8 cellular contexts compared by ENCODE assay signal in the genomic region with DNA sequence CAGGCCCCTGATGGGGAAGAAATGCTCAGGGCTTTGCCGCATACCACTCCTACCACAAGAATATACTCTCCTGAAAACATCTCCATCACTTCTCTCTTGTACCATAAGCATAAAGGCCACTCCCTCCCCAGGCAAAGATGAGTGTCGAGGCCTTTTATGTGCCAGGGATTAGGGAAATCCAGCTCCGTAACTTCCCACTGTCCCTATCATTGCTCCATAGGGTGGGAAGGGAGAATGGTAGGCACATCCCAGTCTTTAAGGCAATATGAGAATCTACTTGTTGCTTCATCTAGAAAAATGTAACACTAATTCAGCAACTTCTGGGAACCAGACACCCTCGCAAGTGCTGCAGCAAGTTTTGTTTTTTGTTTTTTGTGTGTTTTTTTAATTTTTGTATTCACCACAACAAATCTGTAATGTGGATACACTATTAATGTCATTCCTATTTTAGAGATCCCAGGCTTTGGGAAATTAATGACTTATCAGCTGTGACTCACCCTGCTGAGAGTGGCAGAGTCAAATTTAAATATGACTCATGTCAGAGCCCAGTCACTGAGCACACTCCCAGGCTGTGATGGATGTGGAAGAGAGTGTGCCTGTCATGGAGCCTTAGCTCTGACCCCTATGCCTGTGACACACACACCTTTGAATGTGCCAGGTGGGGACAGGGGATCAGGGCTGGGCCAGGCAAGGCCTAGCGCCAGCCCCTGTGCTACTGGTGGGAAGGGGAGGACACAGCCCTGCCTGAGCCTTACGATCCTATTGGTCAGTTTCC. TPM values are rescaled to one million over a fixed set of nuclear protein-coding genes. Genes with fewer than 3 reads are reported as not detected.
DNase-seq lines count a peak whose midpoint lies in the region; ATAC-seq, FAIRE-seq and TF ChIP-seq lines count a peak whose summit lies in the region.

No MANE protein-coding gene starts in this region.

- H3K36me3 ChIP-seq in tibial nerve: peaks cover 0 to 10% (median 8%) of the 10 kb centered on the region in 3 donors

- WGBS in tibial nerve, 2 donors: 71 to 75% methylated on average over 4 to 6 of the region's 6 CpGs

- no peak for TF ChIP-seq CTCF in tibial nerve (IDR thresholded peaks at IDR 0.05)

- DNase-seq in activated naive CD4-positive, alpha-beta T cell treated with anti-CD3 and anti-CD28 coated beads for 36 hours: peak; percentile 62
- no peak for DNase-seq in activated naive CD4-positive, alpha-beta T cell (lab: John Stamatoyannopoulos, UW)
- peak in 1 of 2 donors; percentile 31 for DNase-seq in activated naive CD4-positive, alpha-beta T cell treated with anti-CD3 and anti-CD28 coated beads, Interleukin-2, amount 50 U/mL, for 72 hours (ENCODE audit: low spot score in 2 of 2)
- DNase-seq in tibial nerve (ENCODE audit: low spot score in 2 of 2) (no peak), AML-193 (lab: John Stamatoyannopoulos, UW) (no peak)

- no peak for TF ChIP-seq POLR2A in tibial nerve (IDR thresholded peaks at IDR 0.05)

- no peak overlapping the region for H3K4me3 ChIP-seq in tibial nerve

- peak overlapping the region in 3 of 4 donors; percentile 29 to 73 (median 44) for H3K27ac ChIP-seq in tibial nerve

- intact Hi-C loops in activated naive CD4-positive, alpha-beta T cell treated with anti-CD3 and anti-CD28 coated beads for 36 hours (cut with micrococcal nuclease): loop anchor here (1.0 kb wide), 2 partner anchors 17 to 24 kb away; a partner anchor contains a TSS

- TF ChIP-seq EP300 in tibial nerve (IDR thresholded peaks at IDR 0.05): no peak

- peaks cover 18% of the 10 kb centered on the region for H3K36me3 Mint-ChIP-seq in activated naive CD4-positive, alpha-beta T cell treated with anti-CD3 and anti-CD28 coated beads for 36 hours (ENCODE audit: low read depth)
- H3K36me3 Mint-ChIP-seq in activated naive CD4-positive, alpha-beta T cell treated with anti-CD3 and anti-CD28 coated beads, Interleukin-2, amount 50 U/mL, for 72 hours: peaks cover 14 to 15% of the 10 kb centered on the region in 2 donors

- no peak overlapping the region for H3K4me3 Mint-ChIP-seq in activated naive CD4-positive, alpha-beta T cell treated with anti-CD3 and anti-CD28 coated beads for 36 hours

- ATAC-seq in HG03342 (IDR thresholded peaks at IDR 0.05; ENCODE audit: unreplicated experiment): peak; percentile 53
- peak; percentile 94 to 95 for ATAC-seq in activated naive CD4-positive, alpha-beta T cell treated with anti-CD3 and anti-CD28 coated beads, Interleukin-2, amount 50 U/mL, for 72 hours
- ATAC-seq in GM19397 (IDR thresholded peaks at IDR 0.05; ENCODE audit: unreplicated experiment): no peak

- H3K27me3 Mint-ChIP-seq in activated naive CD4-positive, alpha-beta T cell treated with anti-CD3 and anti-CD28 coated beads for 36 hours (ENCODE audit: low read depth): no peaks in the 10 kb centered on the region

- H3K9me3 ChIP-seq in tibial nerve: no peaks in the 10 kb centered on the region

- CTCF ChIA-PET in activated naive CD4-positive, alpha-beta T cell treated with anti-CD3 and anti-CD28 coated beads for 36 hours (lab: Charles Lee): no interaction called here

- no peak overlapping the region for H3K27ac Mint-ChIP-seq in activated naive CD4-positive, alpha-beta T cell treated with anti-CD3 and anti-CD28 coated beads for 36 hours
- H3K27ac Mint-ChIP-seq in activated naive CD4-positive, alpha-beta T cell treated with anti-CD3 and anti-CD28 coated beads, Interleukin-2, amount 50 U/mL, for 72 hours: peak overlapping the region; percentile 73 to 74

- FAIRE-seq in islet of Langerhans (lab: Jason Lieb, UNC): peak; percentile 62

- H3K4me1 Mint-ChIP-seq in activated naive CD4-positive, alpha-beta T cell treated with anti-CD3 and anti-CD28 coated beads for 36 hours (ENCODE audit: low read depth): peaks cover 59% of the 10 kb centered on the region

- H3K9me3 Mint-ChIP-seq in activated naive CD4-positive, alpha-beta T cell treated with anti-CD3 and anti-CD28 coated beads for 36 hours: peaks cover 2% of the 10 kb centered on the region
- H3K9me3 Mint-ChIP-seq in activated naive CD4-positive, alpha-beta T cell treated with anti-CD3 and anti-CD28 coated beads, Interleukin-2, amount 50 U/mL, for 72 hours: no peaks in the 10 kb centered on the region

- H3K27me3 ChIP-seq in tibial nerve: no peaks in the 10 kb centered on the region

- peaks cover 0 to 74% (median 26%) of the 10 kb centered on the region in 4 donors for H3K4me1 ChIP-seq in tibial nerve

RNA-seq across cellular contexts. Expression of a gene that starts 23.4 kb away (rescaled TPM):
- 1 to 10 TPM; 5.4 to 5.8 TPM for total RNA-seq in activated naive CD4-positive, alpha-beta T cell treated with anti-CD3 and anti-CD28 coated beads for 36 hours
- total RNA-seq in activated naive CD4-positive, alpha-beta T cell treated with anti-CD3 and anti-CD28 coated beads, Interleukin-2, amount 50 U/mL, for 72 hours: 10 to 100 TPM in 1 of 2 donors, 1 to 10 TPM in 1; 4.8 to 10.7 TPM
- total RNA-seq in tibial nerve: 10 to 100 TPM; 17.5 to 36.6 (median 19.5) TPM
